Comparison of ENCODE assay signal across 8 cellular contexts in the genomic region with DNA sequence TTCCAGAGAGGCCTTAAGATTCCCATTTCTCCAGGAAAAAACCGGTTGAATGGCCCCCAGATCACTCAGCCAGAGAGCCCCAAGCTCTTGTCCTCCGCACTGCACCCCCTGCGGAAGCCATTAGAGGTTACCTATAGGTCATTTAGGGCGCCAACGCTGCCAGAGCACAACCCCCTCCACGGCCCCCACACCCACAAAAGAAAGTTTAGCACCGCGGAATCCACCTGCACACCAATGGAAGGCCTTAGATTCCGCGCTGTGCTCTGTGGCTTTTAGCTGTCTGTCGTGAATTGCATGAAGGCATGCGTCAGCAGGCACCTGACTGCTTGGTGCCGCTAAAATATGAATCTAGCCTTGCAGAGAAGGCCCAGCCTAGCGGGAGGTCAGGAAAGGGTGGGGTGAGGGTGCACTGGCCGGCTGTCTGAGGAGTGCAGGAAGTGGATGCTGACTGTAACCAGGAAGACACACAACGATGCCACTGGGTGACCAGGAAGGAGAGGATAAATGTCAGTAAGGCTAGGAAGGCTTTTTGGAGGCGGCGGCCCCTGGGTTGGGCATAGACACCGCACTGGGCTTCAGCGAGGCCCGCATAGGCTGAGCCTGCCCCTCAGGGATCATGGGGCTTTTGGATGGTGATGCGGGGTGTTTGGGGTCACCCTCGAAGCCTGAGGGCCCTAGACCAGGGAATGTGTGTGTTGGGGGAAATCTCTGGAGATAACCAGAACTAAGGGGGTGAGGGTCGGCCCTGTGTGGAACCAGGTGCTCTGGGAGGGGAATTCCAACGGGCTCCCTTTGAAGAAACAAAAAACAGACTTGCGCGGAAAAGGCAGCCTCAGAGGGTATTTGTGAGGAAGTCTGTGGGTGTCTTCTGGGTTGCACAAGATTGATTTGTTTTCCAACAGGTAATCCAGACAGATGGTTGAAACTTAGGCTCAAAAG. TPM values are rescaled to one million over a fixed set of nuclear protein-coding genes. Genes with fewer than 3 reads are reported as not detected.
DNase-seq lines count a peak whose midpoint lies in the region; ATAC-seq and TF ChIP-seq lines count a peak whose summit lies in the region.

No MANE protein-coding gene starts in this region.

- in situ Hi-C loops in transverse colon (cut with MboI; ENCODE audit: low pct_ligation_motif_present in 1 of 4, low pct_unique_long_range_greater_than_20kb in 1 of 4, low sequenced_read_pairs in 3 of 4) = no loop called here

- peak overlapping the region; percentile 87 for H2AFZ ChIP-seq in neuron (ENCODE audit: low read depth, low read length)

- H3K4me1 ChIP-seq in CD8-positive, alpha-beta memory T cell (ENCODE audit: insufficient read depth, low read length) = peaks cover 60% of the 10 kb centered on the region
- H3K4me1 ChIP-seq in neuron (ENCODE audit: insufficient read depth, low read length) (peaks cover 9% of the 10 kb centered on the region), transverse colon (peaks cover 6 to 23% (median 17%) of the 10 kb centered on the region in 4 donors)

- H3K9me3 Mint-ChIP-seq in CD8-positive, alpha-beta memory T cell = peaks cover 0 to 3% (median 0%) of the 10 kb centered on the region in 5 donors
- peaks cover 0 to 3% (median 0%) of the 10 kb centered on the region in 5 experiments for H3K9me3 Mint-ChIP-seq in brain

- peak; percentile 75 to 89 (median 87) for DNase-seq in CD8-positive, alpha-beta memory T cell
- DNase-seq in UCSD-AML1 (lab: John Stamatoyannopoulos, UW; ENCODE audit: unreplicated experiment) = peak; percentile 68
- DNase-seq in transverse colon = peak; percentile 60
- no peak for DNase-seq in cerebellar nuclear complex (lab: John Stamatoyannopoulos, UW)

- peak overlapping the region; percentile 69 for H3K4me3 ChIP-seq in CD8-positive, alpha-beta memory T cell (ENCODE audit: low read length)
- peak overlapping the region; percentile 62 for H3K4me3 ChIP-seq in neuron (ENCODE audit: low read length)
- H3K4me3 ChIP-seq in transverse colon = peak overlapping the region in 3 of 4 donors; percentile 51 to 65 (median 64)

- CTCF ChIA-PET in CD8-positive, alpha-beta memory T cell (lab: Charles Lee) = interaction anchor here (1.0 to 10.7 kb wide), 4 partner anchors 11 to 460 kb away, joined by 3 to 106 read pairs (median 4); no protein-coding TSS in a partner anchor

- peaks cover 0 to 12% (median 0%) of the 10 kb centered on the region in 3 donors for H3K36me3 Mint-ChIP-seq in CD8-positive, alpha-beta memory T cell
- H3K36me3 Mint-ChIP-seq in brain = no peaks in the 10 kb centered on the region

- TF ChIP-seq CTCF in brain (conservative IDR thresholded peaks at IDR 0.05) (no peak), transverse colon (IDR thresholded peaks at IDR 0.05) (no peak)

- POLR2A ChIA-PET in CD8-positive, alpha-beta memory T cell (lab: Charles Lee) = interaction anchor here (0.6 to 1.1 kb wide), 6 partner anchors 10 to 758 kb away, joined by 3 read pairs; no protein-coding TSS in a partner anchor

- peak overlapping the region; percentile 87 to 99 (median 95) for H3K4me3 Mint-ChIP-seq in CD8-positive, alpha-beta memory T cell
- H3K4me3 Mint-ChIP-seq in brain = peak overlapping the region; percentile 48 to 81 (median 70)

- peak; percentile 29 for ATAC-seq in HG02884 (IDR thresholded peaks at IDR 0.05; ENCODE audit: unreplicated experiment)
- ATAC-seq in HG03439 (IDR thresholded peaks at IDR 0.05; ENCODE audit: unreplicated experiment) = no peak

- intact Hi-C loops in transverse colon (cut with DNase I; ENCODE audit: low total_unique reads) = no loop called here

- H3K27me3 Mint-ChIP-seq in CD8-positive, alpha-beta memory T cell = peaks cover 0 to 4% of the 10 kb centered on the region in 2 donors
- H3K27me3 Mint-ChIP-seq in brain = peaks cover 13% of the 10 kb centered on the region

- no peaks in the 10 kb centered on the region for H3K27me3 ChIP-seq in CD8-positive, alpha-beta memory T cell (ENCODE audit: insufficient read depth, low read length, poor library complexity, severe bottlenecking)
- no peaks in the 10 kb centered on the region for H3K27me3 ChIP-seq in neuron (ENCODE audit: insufficient read depth, low read length)
- H3K27me3 ChIP-seq in transverse colon = no peaks in the 10 kb centered on the region

- peak overlapping the region; percentile 94 to 100 (median 100) for H3K27ac Mint-ChIP-seq in CD8-positive, alpha-beta memory T cell
- peak overlapping the region in 2 of 5 experiments; percentile 17 to 72 for H3K27ac Mint-ChIP-seq in brain

- peaks cover 44 to 65% (median 60%) of the 10 kb centered on the region in 3 donors for H3K4me1 Mint-ChIP-seq in CD8-positive, alpha-beta memory T cell
- H3K4me1 Mint-ChIP-seq in brain = peaks cover 39% of the 10 kb centered on the region

- H3K36me3 ChIP-seq in CD8-positive, alpha-beta memory T cell (ENCODE audit: insufficient read depth, low read length) = no peaks in the 10 kb centered on the region
- no peaks in the 10 kb centered on the region for H3K36me3 ChIP-seq in neuron (ENCODE audit: insufficient read depth, low read length)
- no peaks in the 10 kb centered on the region for H3K36me3 ChIP-seq in transverse colon

- TF ChIP-seq POLR2A in transverse colon (IDR thresholded peaks at IDR 0.05) = no peak

- TF ChIP-seq EP300 in transverse colon (IDR thresholded peaks at IDR 0.05; ENCODE audit: low read depth) = no peak

- H3K27ac ChIP-seq in CD8-positive, alpha-beta memory T cell (ENCODE audit: low read depth, low read length) = peak overlapping the region; percentile 88
- peak overlapping the region; percentile 65 to 81 (median 74) for H3K27ac ChIP-seq in transverse colon

- H3K9me3 ChIP-seq in CD8-positive, alpha-beta memory T cell (ENCODE audit: low read length) = no peaks in the 10 kb centered on the region
- no peaks in the 10 kb centered on the region for H3K9me3 ChIP-seq in neuron (ENCODE audit: low read length)
- no peaks in the 10 kb centered on the region for H3K9me3 ChIP-seq in transverse colon

- 61 to 62% methylated on average over 9 to 27 of the region's 27 CpGs for WGBS in transverse colon (ENCODE audit: low coverage in 1 of 2), 2 donors

RNA-seq across cellular contexts. Expression of gene NUP210, which starts 1.0 kb away (rescaled TPM):
- 100 to 1,000 TPM; 143 to 146 TPM for total RNA-seq in CD8-positive, alpha-beta memory T cell
- polyA plus RNA-seq in CD8-positive, alpha-beta memory T cell = 87.4 TPM
- 24.7 TPM for polyA plus RNA-seq in brain (ENCODE audit: insufficient read depth, low read depth, low replicate concordance)
- 100 to 1,000 TPM in 1 of 4 donors, 10 to 100 TPM in 2, 1 to 10 TPM in 1; 6.0 to 202 (median 14.6) TPM for total RNA-seq in transverse colon

RNA-seq across cellular contexts. Expression of gene HDAC11, which starts 59.0 kb away (rescaled TPM):
- 1 to 10 TPM; 2.6 to 3.2 TPM for total RNA-seq in CD8-positive, alpha-beta memory T cell
- 7.5 TPM for polyA plus RNA-seq in CD8-positive, alpha-beta memory T cell
- 54.1 TPM for polyA plus RNA-seq in brain (ENCODE audit: insufficient read depth, low read depth, low replicate concordance)
- total RNA-seq in transverse colon = 10 to 100 TPM; 19.8 to 44.0 (median 27.1) TPM

Comparison
In these comparisons a context has a peak if more than half of its experiments do, and no peak if none do; other contexts are left out.
1. DNase-seq: peak in CD8-positive, alpha-beta memory T cell (5 of 5), UCSD-AML1 (single experiment) and transverse colon (single experiment); none in cerebellar nuclear complex (0 of 2).
2. RNA of gene HDAC11, which starts 59.0 kb away (total RNA-seq): 19.8 to 44.0 TPM in transverse colon; 2.6 to 3.2 TPM in CD8-positive, alpha-beta memory T cell; every median in the first group is over 4 times any median in the second.
3. Peak in every context shown above with its lines, with median percentiles within 50 percentile points of each other: H3K4me3 ChIP-seq.